ENCODE assay signal across 31 cellular contexts in genomic region chr15:27324871-27325270, GRCh38.
"Had no signal": no experiment of that assay in that cellular context is flagged by ENCODE, and none has a peak within 500 bp of the region (broad histone marks: within the 10 kb centered on the region; RNA-seq: fewer than 3 reads in every experiment).

No MANE protein-coding gene starts in this region.

- H3K27ac ChIP-seq: adrenal gland, body of pancreas, colonic mucosa, gastroesophageal sphincter, left ventricle myocardium inferior, parathyroid adenoma, psoas muscle, right atrium auricular region, spleen, uterus, VCaP had no signal

- DNase-seq: activated CD4-positive, alpha-beta T cell treated with anti-CD3 and anti-CD28 coated beads for 4 hours; activated CD4-positive, alpha-beta T cell treated with anti-CD3 and anti-CD28 coated beads, Interleukin-2, amount 50 U/mL, for 4 hours; activated CD8-positive, alpha-beta memory T cell treated with anti-CD3 and anti-CD28 coated beads for 24 hours; activated effector memory CD4-positive, alpha-beta T cell treated with anti-CD3 and anti-CD28 coated beads, Interleukin-2, amount 50 U/mL, for 16 hours; activated naive CD4-positive, alpha-beta T cell treated with anti-CD3 and anti-CD28 coated beads for 36 hours; activated naive CD8-positive, alpha-beta T cell treated with anti-CD3 and anti-CD28 coated beads for 36 hours; adrenal gland; aorta; body of pancreas; cerebellar nuclear complex; colonic mucosa; effector memory CD4-positive, alpha-beta T cell; erythroblast; head of caudate nucleus; hippocampal formation; left ventricle myocardium inferior; naive B cell; nucleus accumbens; psoas muscle; spleen; stimulated activated CD4-positive, alpha-beta T cell treated with anti-CD3 and anti-CD28 coated beads, Interleukin-2, amount 100 ng/mL, for 48 hours; stimulated activated naive CD4-positive, alpha-beta T cell treated with Interleukin-2 at 50 U/mL for 16 hours; SW 1271; T-helper 9 cell; trophoblast cell; uterus had no signal

- H3K4me1 ChIP-seq: adrenal gland, body of pancreas, colonic mucosa, gastroesophageal sphincter, left ventricle myocardium inferior, parathyroid adenoma, psoas muscle, right atrium auricular region, spleen, uterus had no signal

- H3K9me3 ChIP-seq: adrenal gland, body of pancreas, colonic mucosa, uterus had no signal

- H3K4me3 ChIP-seq: adrenal gland, body of pancreas, colonic mucosa, gastroesophageal sphincter, left ventricle myocardium inferior, lung, psoas muscle, right atrium auricular region, spleen, uterus had no signal

- H3K36me3 ChIP-seq: adrenal gland, colonic mucosa, gastroesophageal sphincter, left ventricle myocardium inferior, right atrium auricular region, spleen, uterus had no signal

- H3K27me3 ChIP-seq: adrenal gland, colonic mucosa, right atrium auricular region, spleen, uterus had no signal

- ATAC-seq: body of pancreas, gastroesophageal sphincter, psoas muscle had no signal
